1 cellular context compared by ENCODE assay signal in genomic region chr19:1579222-1579621, GRCh38.
TF ChIP-seq lines count a peak whose summit lies in the region.

No MANE protein-coding gene starts in this region.

TF ChIP-seq in HepG2, 621 proteins besides CTCF, POLR2A, EP300 and RAD21:
- TF ChIP-seq ATF4 (CRISPR knock-in tag; IDR thresholded peaks at IDR 0.05) (no peak), PRDM4 (CRISPR knock-in tag; IDR thresholded peaks at IDR 0.05; ENCODE audit: borderline replicate concordance) (no peak), AGO2 (optimal IDR thresholded peaks at IDR 0.05; ENCODE audit: low read depth, low read length) (peak; percentile 81), TEAD3 (CRISPR knock-in tag; optimal IDR thresholded peaks at IDR 0.05; ENCODE audit: borderline replicate concordance) (no peak), HNF1A (IDR thresholded peaks at IDR 0.05; ENCODE audit: low read depth) (no peak), HNF1A (CRISPR knock-in tag; IDR thresholded peaks at IDR 0.05; ENCODE audit: borderline replicate concordance) (no peak), HNRNPL (IDR thresholded peaks at IDR 0.05; ENCODE audit: low read depth, low read length) (no peak), ZNF512B (CRISPR knock-in tag; IDR thresholded peaks at IDR 0.05; ENCODE audit: borderline replicate concordance) (no peak), XBP1 (CRISPR knock-in tag; IDR thresholded peaks at IDR 0.05) (no peak), ZNF598 (CRISPR knock-in tag; IDR thresholded peaks at IDR 0.05; ENCODE audit: borderline replicate concordance) (no peak), ZNF713 (CRISPR knock-in tag; IDR thresholded peaks at IDR 0.05) (no peak), TBL1XR1 (IDR thresholded peaks at IDR 0.05; ENCODE audit: borderline replicate concordance, low read length, partially characterized antibody) (no peak), POLR2G (IDR thresholded peaks at IDR 0.05; ENCODE audit: low read depth, low read length) (0 out of 2 replicates have a peak, but pooled peaks have one; percentile 36), HMGXB3 (CRISPR knock-in tag; IDR thresholded peaks at IDR 0.05; ENCODE audit: borderline replicate concordance) (no peak), SP2 (CRISPR knock-in tag; IDR thresholded peaks at IDR 0.05) (no peak), MXD4 (CRISPR knock-in tag; IDR thresholded peaks at IDR 0.05) (no peak), KDM1A (CRISPR knock-in tag; IDR thresholded peaks at IDR 0.05) (no peak), RBFOX2 (IDR thresholded peaks at IDR 0.05; ENCODE audit: low read depth, low read length) (peak; percentile 52; the same call in 1 of the 2 replicates), NFATC3 (CRISPR knock-in tag; IDR thresholded peaks at IDR 0.05) (no peak)
